2 cellular contexts compared by ENCODE assay signal in genomic region chr5:6202113-6202512, GRCh38.
TF ChIP-seq lines count a peak whose summit lies in the region.

No MANE protein-coding gene starts in this region.

TF ChIP-seq in SK-N-SH, 30 proteins besides CTCF, POLR2A, EP300 and RAD21 (continued from another document):
- TF ChIP-seq USF2 (IDR thresholded peaks at IDR 0.05; ENCODE audit: borderline replicate concordance, low read depth, low read length) = no peak

TF ChIP-seq in SK-N-SH treated with all-trans-retinoic acid at 6 μM for 48 hours, 23 proteins besides CTCF, POLR2A, EP300 and RAD21 (continued from another document):
- no peak for TF ChIP-seq TSHZ2 (CRISPR knock-in tag; IDR thresholded peaks at IDR 0.05)
- TF ChIP-seq PATZ1 (CRISPR knock-in tag; IDR thresholded peaks at IDR 0.05; ENCODE audit: borderline replicate concordance) = no peak
- TF ChIP-seq ZNF565 (CRISPR knock-in tag; conservative IDR thresholded peaks at IDR 0.05; ENCODE audit: low read depth) = no peak
- TF ChIP-seq CSDC2 (CRISPR knock-in tag; IDR thresholded peaks at IDR 0.05) = no peak
- TF ChIP-seq ISL1 (CRISPR knock-in tag; IDR thresholded peaks at IDR 0.05) = no peak
- TF ChIP-seq SNAI2 (CRISPR knock-in tag; IDR thresholded peaks at IDR 0.05) = no peak
- no peak for TF ChIP-seq BACH2 (CRISPR knock-in tag; IDR thresholded peaks at IDR 0.05; ENCODE audit: borderline replicate concordance)
